ENCODE assay signal across 15 cellular contexts in the genomic region with DNA sequence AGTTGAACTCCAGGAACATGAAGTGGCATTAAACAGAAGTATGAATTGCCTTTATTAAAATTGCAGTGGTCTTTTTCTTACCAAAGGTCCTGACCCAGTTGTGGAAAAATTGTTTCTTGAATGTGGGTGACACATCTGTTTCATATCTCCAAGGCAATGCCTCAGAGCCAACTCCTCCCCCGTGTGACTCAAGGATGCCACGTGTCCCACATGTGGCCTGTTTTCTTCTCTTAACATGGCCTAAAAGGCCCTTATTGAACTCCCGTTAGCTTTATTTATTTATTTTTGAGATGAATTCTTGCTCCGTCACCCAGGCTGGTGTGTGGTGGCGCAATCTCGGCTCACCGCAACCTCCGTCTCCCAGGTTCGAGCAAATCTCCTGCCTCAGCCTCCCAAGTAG.
DNase-seq lines count a peak whose midpoint lies in the region; ATAC-seq and TF ChIP-seq lines count a peak whose summit lies in the region.
"Had no signal": no experiment of that assay in that cellular context is flagged by ENCODE, and none has a peak within 500 bp of the region (broad histone marks: within the 10 kb centered on the region; RNA-seq: fewer than 3 reads in every experiment).

No MANE protein-coding gene starts in this region.

- TF ChIP-seq CTCF in right atrium auricular region (IDR thresholded peaks at IDR 0.05) (no peak), vagina (IDR thresholded peaks at IDR 0.05) (no peak)

- ATAC-seq in Right ventricle myocardium inferior (peak; percentile 83), right cardiac atrium (peak; percentile 59 to 66), GM18498 (IDR thresholded peaks at IDR 0.05; ENCODE audit: unreplicated experiment) (no peak)

- H3K9me3 ChIP-seq in right atrium auricular region (no peaks in the 10 kb centered on the region), right cardiac atrium (ENCODE audit: control insufficient read depth, low read length) (no peaks in the 10 kb centered on the region), vagina (no peaks in the 10 kb centered on the region)
- H3K9me3 ChIP-seq: HAP-1, ovary had no signal

- intact Hi-C loops in Right ventricle myocardium inferior (cut with DNase I) = loop anchor here (10.0 kb wide), 2 partner anchors 446 to 586 kb away; no protein-coding TSS in a partner anchor
- intact Hi-C loops in right cardiac atrium (cut with DNase I) = no loop called here
- intact Hi-C loops in vagina (cut with DNase I) = no loop called here

- H3K4me1 ChIP-seq in right atrium auricular region (no peaks in the 10 kb centered on the region), right cardiac atrium (ENCODE audit: control insufficient read depth, insufficient read depth, low read length) (no peaks in the 10 kb centered on the region), vagina (peaks cover 13% of the 10 kb centered on the region)
- H3K4me1 ChIP-seq: HAP-1 had no signal

- TF ChIP-seq POLR2A in vagina (IDR thresholded peaks at IDR 0.05) = no peak

- whole genome bisulfite sequencing in right cardiac atrium = 82% methylated on average over 9 of the region's 9 CpGs

- no peak overlapping the region for H3K4me3 ChIP-seq in right atrium auricular region
- no peak overlapping the region for H3K4me3 ChIP-seq in right cardiac atrium (ENCODE audit: low read length)
- H3K4me3 ChIP-seq in vagina = no peak overlapping the region
- H3K4me3 ChIP-seq: HAP-1, ovary had no signal

- H3K27ac ChIP-seq in right atrium auricular region = peak overlapping the region in 1 of 2 donors; percentile 40
- no peak overlapping the region for H3K27ac ChIP-seq in right cardiac atrium (ENCODE audit: low read length)
- peak overlapping the region; percentile 85 for H3K27ac ChIP-seq in vagina
- H3K27ac ChIP-seq: C4-2B, ovary had no signal

- H3K27me3 ChIP-seq in right atrium auricular region = no peaks in the 10 kb centered on the region
- no peaks in the 10 kb centered on the region for H3K27me3 ChIP-seq in right cardiac atrium (ENCODE audit: control insufficient read depth, insufficient read depth)
- H3K27me3 ChIP-seq in vagina = no peaks in the 10 kb centered on the region
- H3K27me3 ChIP-seq: ovary had no signal

- H3K36me3 ChIP-seq in right atrium auricular region = no peaks in the 10 kb centered on the region
- no peaks in the 10 kb centered on the region for H3K36me3 ChIP-seq in vagina
- H3K36me3 ChIP-seq: HAP-1, ovary had no signal

- DNase-seq in Right ventricle myocardium inferior (ENCODE audit: missing footprints) (peak; percentile 73), right atrium auricular region (ENCODE audit: low spot score) (no peak), amniotic stem cell (lab: John Stamatoyannopoulos, UW) (peak; percentile 3), right cardiac atrium (peak; percentile 56 to 72 (median 58)), vagina (ENCODE audit: extremely low spot score in 2 of 2) (no peak), LoVo (ENCODE audit: low spot score) (no peak), ecto neural progenitor cell (ENCODE audit: low spot score) (no peak)
- DNase-seq: amygdala, Karpas-422, kidney glomerular epithelial cell, NCI-H345, ovary had no signal

Comparison
In these comparisons a context has a peak if more than half of its experiments do, and no peak if none do; other contexts are left out.
1. DNase-seq: peak in Right ventricle myocardium inferior (single experiment), amniotic stem cell (single experiment) and right cardiac atrium (3 of 3); none in right atrium auricular region (single experiment), vagina (0 of 2), LoVo (single experiment) and ecto neural progenitor cell (single experiment).